Comparison of ENCODE assay signal across 8 cellular contexts in the genomic region with DNA sequence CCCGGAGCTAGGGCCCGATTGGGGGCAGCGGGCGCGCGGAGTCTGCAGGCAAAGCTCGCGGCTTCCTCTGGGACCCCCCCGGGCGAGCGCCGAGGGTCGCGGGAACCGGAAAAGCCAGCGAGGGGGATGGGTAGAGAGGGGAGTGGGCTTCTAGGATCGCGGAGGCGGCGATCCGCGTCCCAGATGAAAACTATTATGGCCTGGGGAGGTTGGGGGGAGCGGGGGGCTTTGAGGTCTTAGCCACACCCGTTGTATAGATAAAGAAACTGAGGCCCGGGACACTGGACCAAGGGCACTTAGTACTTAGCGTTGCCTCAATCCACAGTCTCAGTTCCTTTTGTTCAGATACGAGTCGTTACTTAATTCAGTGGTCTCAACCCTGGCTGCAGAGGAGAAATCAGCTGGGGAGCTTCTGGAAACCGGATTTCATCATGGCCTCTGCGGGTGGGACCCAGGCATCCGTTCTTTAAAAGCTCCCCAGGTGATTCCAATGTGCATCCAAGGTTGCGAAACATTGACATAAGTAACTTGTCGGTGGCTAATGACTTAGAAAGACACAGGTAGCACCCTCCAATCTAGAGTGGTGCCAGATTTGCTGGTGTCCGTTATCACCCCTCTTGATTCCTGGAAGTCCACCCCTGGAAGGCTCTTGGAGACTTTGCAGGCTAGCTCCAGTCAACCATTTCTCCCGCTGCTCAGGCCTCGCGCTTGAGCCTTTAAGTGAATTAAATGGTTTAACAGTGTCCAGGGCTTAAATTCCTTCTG.
DNase-seq lines count a peak whose midpoint lies in the region; ATAC-seq and TF ChIP-seq lines count a peak whose summit lies in the region.

No MANE protein-coding gene starts in this region.

- WGBS in heart left ventricle, 4 donors, result 11 to 17% (median 12%) methylated on average over 18 to 37 of the region's 37 CpGs
- 13 to 50% methylated on average over 7 to 36 of the region's 37 CpGs for WGBS in tibial nerve, 2 donors
- 29 to 58% methylated on average over 12 to 28 of the region's 37 CpGs for WGBS in GM23248 (ENCODE audit: low coverage in 1 of 2, low lambda C conversion rate in 2 of 2, missing lambda C conversion rate in 2 of 2), 2 experiments

- no peak for TF ChIP-seq CTCF in heart left ventricle (IDR thresholded peaks at IDR 0.05)
- no peak for TF ChIP-seq CTCF in tibial nerve (IDR thresholded peaks at IDR 0.05)
- TF ChIP-seq CTCF in omental fat pad (IDR thresholded peaks at IDR 0.05), result no peak

- peaks cover 0 to 78% (median 0%) of the 10 kb centered on the region in 9 donors for H3K27me3 ChIP-seq in heart left ventricle
- H3K27me3 ChIP-seq in tibial nerve, result peaks cover 0 to 15% of the 10 kb centered on the region in 2 donors
- peaks cover 6% of the 10 kb centered on the region for H3K27me3 ChIP-seq in GM23248 (replicated peaks; ENCODE audit: insufficient read depth)

- H3K9me3 ChIP-seq in heart left ventricle (no peaks in the 10 kb centered on the region), tibial nerve (no peaks in the 10 kb centered on the region), GM23248 (ENCODE audit: low read depth) (no peaks in the 10 kb centered on the region)

- H3K4me1 ChIP-seq in heart left ventricle (peaks cover 0 to 16% (median 0%) of the 10 kb centered on the region in 12 donors), tibial nerve (peaks cover 0 to 12% (median 0%) of the 10 kb centered on the region in 4 donors), GM23248 (ENCODE audit: insufficient read depth) (no peaks in the 10 kb centered on the region)

- TF ChIP-seq POLR2A in heart left ventricle (IDR thresholded peaks at IDR 0.05) (no peak), tibial nerve (IDR thresholded peaks at IDR 0.05) (no peak)

- no peaks in the 10 kb centered on the region for H3K79me2 ChIP-seq in GM23248 (ENCODE audit: insufficient read depth)

- H3K9ac ChIP-seq in GM23248, result no peak overlapping the region

- DNase-seq in heart left ventricle, result no peak
- DNase-seq in left cardiac atrium, result no peak
- DNase-seq in left kidney (ENCODE audit: low read depth, low spot score), result peak; percentile 40
- no peak for DNase-seq in tibial nerve (ENCODE audit: low spot score in 2 of 2)
- DNase-seq in GM23248, result no peak
- no peak for DNase-seq in omental fat pad (ENCODE audit: low spot score)

- no peak overlapping the region for H3K27ac ChIP-seq in heart left ventricle
- H3K27ac ChIP-seq in angular gyrus (ENCODE audit: low read depth, low read length), result peak overlapping the region; percentile 91
- peak overlapping the region; percentile 71 to 91 (median 80) for H3K27ac ChIP-seq in tibial nerve
- H3K27ac ChIP-seq in GM23248, result no peak overlapping the region

- intact Hi-C loops in heart left ventricle (cut with DNase I), result no loop called here
- intact Hi-C loops in left cardiac atrium (cut with DNase I), result no loop called here

- no peak overlapping the region for H2AFZ ChIP-seq in GM23248

- no peaks in the 10 kb centered on the region for H3F3A ChIP-seq in GM23248 (ENCODE audit: insufficient read depth)

- H3K4me2 ChIP-seq in GM23248 (ENCODE audit: unreplicated experiment), result no peak overlapping the region

- H3K4me3 ChIP-seq in heart left ventricle (peak overlapping the region in 11 of 12 donors; percentile 40 to 63 (median 56)), tibial nerve (peak overlapping the region; percentile 48 to 67 (median 50)), GM23248 (no peak overlapping the region; the same call in 1 of the 2 replicates)

- no peak for ATAC-seq in heart left ventricle
- ATAC-seq in left cardiac atrium, result no peak
- no peak for ATAC-seq in GM21529 (IDR thresholded peaks at IDR 0.05; ENCODE audit: unreplicated experiment)
- no peak for ATAC-seq in omental fat pad (ENCODE audit: low FRiP score)

- no peak for TF ChIP-seq EP300 in tibial nerve (IDR thresholded peaks at IDR 0.05)

- H4K20me1 ChIP-seq in GM23248 (ENCODE audit: insufficient read depth), result no peaks in the 10 kb centered on the region

- in situ Hi-C loops in GM23248 (cut with MboI), result no loop called here

- H3K36me3 ChIP-seq in heart left ventricle (no peaks in the 10 kb centered on the region), tibial nerve (no peaks in the 10 kb centered on the region), GM23248 (ENCODE audit: low read depth) (no peaks in the 10 kb centered on the region)

- H3K9me2 ChIP-seq in GM23248 (ENCODE audit: insufficient read depth), result no peaks in the 10 kb centered on the region

Comparison
In these comparisons a context has a peak if more than half of its experiments do, and no peak if none do; other contexts are left out.
1. H3K27ac ChIP-seq: peak in angular gyrus (single experiment) and tibial nerve (4 of 4); none in heart left ventricle (0 of 12) and GM23248 (single experiment).